In the genomic region with DNA sequence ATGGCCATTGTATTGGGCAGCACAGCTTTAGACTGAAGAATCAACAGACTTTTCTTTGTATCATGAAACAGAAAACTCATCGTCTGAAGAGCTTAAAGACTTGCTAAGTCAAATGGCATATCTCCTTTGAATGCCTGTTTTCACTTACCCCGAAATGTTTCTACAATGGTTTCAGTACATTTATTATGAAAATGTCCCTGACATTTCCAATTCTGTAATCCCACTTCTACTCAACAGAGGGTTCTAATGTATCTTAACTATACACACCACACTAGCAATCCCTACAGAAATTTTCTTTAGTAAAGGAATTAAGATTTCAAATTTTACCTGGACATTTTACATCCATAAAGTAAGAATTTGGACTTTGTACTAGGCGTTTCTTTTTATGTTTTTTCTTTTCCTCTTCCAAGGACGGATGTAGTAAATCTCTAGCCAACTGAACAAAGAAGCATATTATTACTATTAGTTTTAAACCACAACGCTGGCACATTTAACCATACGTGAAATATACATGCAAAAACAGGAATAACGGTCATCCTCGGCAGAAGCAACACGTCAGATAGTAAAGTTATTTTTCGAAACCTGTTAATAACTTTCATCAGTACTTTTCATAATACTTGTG, we compare ENCODE assay signal across 8 cellular contexts. TPM values are rescaled to one million over a fixed set of nuclear protein-coding genes. Genes with fewer than 3 reads are reported as not detected.
DNase-seq lines count a peak whose midpoint lies in the region; ATAC-seq, FAIRE-seq and TF ChIP-seq lines count a peak whose summit lies in the region.

No MANE protein-coding gene starts in this region.

- TF ChIP-seq CTCF in Peyer's patch (IDR thresholded peaks at IDR 0.05), result no peak
- TF ChIP-seq CTCF in endothelial cell of umbilical vein (IDR thresholded peaks at IDR 0.05; ENCODE audit: extremely low read depth in 1 of 2, insufficient read depth in 1 of 2, low read depth in 1 of 2, low read length in 2 of 2), result no peak
- no peak for TF ChIP-seq CTCF in neural crest cell (conservative IDR thresholded peaks at IDR 0.05)

- no TSS peak for BruUV-seq in endothelial cell of umbilical vein (replicated peaks; lab: Mats Ljungman, UMichigan)

- TF ChIP-seq POLR2A in Peyer's patch (IDR thresholded peaks at IDR 0.05) (no peak), endothelial cell of umbilical vein (IDR thresholded peaks at IDR 0.05; ENCODE audit: low read depth, low read length) (no peak)

- H3K27me3 ChIP-seq in Peyer's patch (no peaks in the 10 kb centered on the region), endothelial cell of umbilical vein (ENCODE audit: control insufficient read depth in 2 of 2, insufficient read depth in 2 of 2, low read length in 2 of 2) (no peaks in the 10 kb centered on the region)

- no peak for ATAC-seq in GM19463 (IDR thresholded peaks at IDR 0.05; ENCODE audit: unreplicated experiment)

- H3K27me3 Mint-ChIP-seq in neural crest cell (ENCODE audit: low read depth), result no peaks in the 10 kb centered on the region

- H3K9me3 ChIP-seq in Peyer's patch, result no peaks in the 10 kb centered on the region
- H3K9me3 ChIP-seq in endothelial cell of umbilical vein (replicated peaks; ENCODE audit: control insufficient read depth, insufficient read depth, low read length), result no peaks in the 10 kb centered on the region

- dilution Hi-C loops in endothelial cell of umbilical vein (cut with MboI; ENCODE audit: extremely low pct_ligation_motif_present, low sequenced_read_pairs), result no loop called here

- H3K36me3 Mint-ChIP-seq in neural crest cell (ENCODE audit: low read depth), result peaks cover 2% of the 10 kb centered on the region

- H3K4me3 Mint-ChIP-seq in neural crest cell, result peak overlapping the region; percentile 100

- peaks cover 26% of the 10 kb centered on the region for H3K79me2 ChIP-seq in endothelial cell of umbilical vein (ENCODE audit: control insufficient read depth, insufficient read depth, low read length)

- CTCF ChIA-PET in endothelial cell of umbilical vein (lab: Charles Lee), result interaction anchor here (1.1 to 2.2 kb wide), 6 partner anchors 10 to 374 kb away, joined by 3 to 8 read pairs (median 4); no protein-coding TSS in a partner anchor

- H3K27ac Mint-ChIP-seq in neural crest cell (ENCODE audit: unreplicated experiment), result peak overlapping the region; percentile 97

- peak overlapping the region; percentile 65 to 80 (median 72) for H3K4me3 ChIP-seq in Peyer's patch
- peak overlapping the region; percentile 54 to 98 (median 88) for H3K4me3 ChIP-seq in endothelial cell of umbilical vein (replicated peaks in 1 of 3; ENCODE audit: insufficient read depth in 1 of 3, low read depth in 1 of 3, low read length in 3 of 3)

- peak overlapping the region; percentile 62 for H3K4me2 ChIP-seq in endothelial cell of umbilical vein (ENCODE audit: insufficient read depth, low read length)

- DNase-seq in Peyer's patch, result no peak
- peak; percentile 47 for DNase-seq in endothelial cell of umbilical vein (ENCODE audit: low read depth, low spot score)
- no peak for DNase-seq in neural crest cell (ENCODE audit: low read depth, low spot score)
- no peak for DNase-seq in NCI-H2029 (lab: John Stamatoyannopoulos, UW)
- no peak for DNase-seq in stimulated activated CD4-positive, alpha-beta T cell treated with anti-CD3 and anti-CD28 coated beads, Interleukin-4, amount 100 ng/mL, for 1 hour
- no peak for DNase-seq in activated gamma-delta T cell (lab: John Stamatoyannopoulos, UW)

- no peak overlapping the region for H2AFZ ChIP-seq in endothelial cell of umbilical vein (ENCODE audit: low read depth, low read length)

- H3K27ac ChIP-seq in Peyer's patch (peak overlapping the region; percentile 91 to 97 (median 96)), endothelial cell of umbilical vein (ENCODE audit: insufficient read depth, low read depth, low read length) (peak overlapping the region; percentile 71)

- H3K4me1 Mint-ChIP-seq in neural crest cell, result peaks cover 30% of the 10 kb centered on the region

- intact Hi-C loops in endothelial cell of umbilical vein (cut with micrococcal nuclease), result loop anchor here (1.0 to 5.0 kb wide), 4 partner anchors 20 to 246 kb away; partner anchors contain the start of gene APH1B

- FAIRE-seq in G401.6 (lab: Jason Lieb, UNC) (peak; percentile 73), endothelial cell of umbilical vein (lab: Jason Lieb, UNC) (peak; percentile 33)

- H3K4me1 ChIP-seq in Peyer's patch (peaks cover 0 to 17% (median 6%) of the 10 kb centered on the region in 4 donors), endothelial cell of umbilical vein (ENCODE audit: control insufficient read depth, extremely low read depth, insufficient read depth, low read length) (peaks cover 11% of the 10 kb centered on the region)

- no peaks in the 10 kb centered on the region for H3K9me3 Mint-ChIP-seq in neural crest cell

- H3K36me3 ChIP-seq in Peyer's patch (peaks cover 0 to 38% (median 0%) of the 10 kb centered on the region in 3 donors), endothelial cell of umbilical vein (ENCODE audit: control insufficient read depth in 2 of 2, extremely low read depth in 1 of 2, insufficient read depth in 2 of 2, low read length in 2 of 2) (peaks cover 5 to 10% of the 10 kb centered on the region in 2 experiments)

- peak overlapping the region; percentile 81 for H3K9ac ChIP-seq in endothelial cell of umbilical vein (replicated peaks; ENCODE audit: extremely low read depth, insufficient read depth, low read length)

- H4K20me1 ChIP-seq in endothelial cell of umbilical vein (replicated peaks; ENCODE audit: control insufficient read depth, extremely low read depth, insufficient read depth, low read length), result no peaks in the 10 kb centered on the region

- POLR2A ChIA-PET in endothelial cell of umbilical vein (lab: Charles Lee), result interaction anchor here (0.6 to 1.4 kb wide), 2 partner anchors 33 to 127 kb away, joined by 3 to 5 read pairs; partner anchors contain the start of gene RAB8B

- H3K9me1 ChIP-seq in endothelial cell of umbilical vein (replicated peaks; ENCODE audit: control insufficient read depth, extremely low read depth, insufficient read depth, low read length), result no peaks in the 10 kb centered on the region

TF ChIP-seq in endothelial cell of umbilical vein, 7 proteins besides CTCF, POLR2A, EP300 and RAD21:
- TF ChIP-seq GATA2 (IDR thresholded peaks at IDR 0.05; ENCODE audit: insufficient read depth, insufficient read length, low read depth, low read length) (no peak), MYC (IDR thresholded peaks at IDR 0.05; ENCODE audit: low read depth, low read length) (no peak), JUN (IDR thresholded peaks at IDR 0.05; ENCODE audit: borderline replicate concordance, insufficient read depth, insufficient read length, low read depth) (no peak), EZH2 (IDR thresholded peaks at IDR 0.05; ENCODE audit: borderline replicate concordance, low read depth, low read length, severe bottlenecking) (no peak), FOS (IDR thresholded peaks at IDR 0.05; ENCODE audit: borderline replicate concordance, insufficient read depth, low read length) (no peak), POLR2AphosphoS5 (IDR thresholded peaks at IDR 0.05; ENCODE audit: insufficient read depth, low read depth, low read length) (no peak)
- TF ChIP-seq, protein P1, sequence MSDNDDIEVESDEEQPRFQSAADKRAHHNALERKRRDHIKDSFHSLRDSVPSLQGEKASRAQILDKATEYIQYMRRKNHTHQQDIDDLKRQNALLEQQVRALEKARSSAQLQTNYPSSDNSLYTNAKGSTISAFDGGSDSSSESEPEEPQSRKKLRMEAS (IDR thresholded peaks at IDR 0.05; ENCODE audit: insufficient read depth, insufficient read length), result no peak

RNA-seq across cellular contexts. Expression of gene RPS27L, which starts 1.1 kb away (rescaled TPM):
- total RNA-seq in Peyer's patch (100 to 1,000 TPM in 2 of 4 donors, 10 to 100 TPM in 2; 78.4 to 226 (median 110) TPM), endothelial cell of umbilical vein (338 and 345 TPM in 2 replicates), neural crest cell (85.2 and 86.6 TPM in 2 replicates)
- 163 and 170 TPM in 2 replicates for polyA plus RNA-seq in endothelial cell of umbilical vein
- polyA plus RNA-seq in endothelial cell of umbilical vein (2011; cell fraction: cytosol; rRNA removed), result 317 and 375 TPM in 2 replicates
- polyA plus RNA-seq in endothelial cell of umbilical vein (2011; cell fraction: nucleus; rRNA removed), result 139 and 168 TPM in 2 replicates
- 568 and 822 TPM in 2 replicates for polyA plus RNA-seq in endothelial cell of umbilical vein (2012)
- 43.9 and 45.6 TPM in 2 replicates for polyA minus RNA-seq in endothelial cell of umbilical vein
- 27.0 TPM for polyA minus RNA-seq in endothelial cell of umbilical vein (2011; cell fraction: cytosol; rRNA and poly(A)+ RNA removed)
- polyA minus RNA-seq in endothelial cell of umbilical vein (2011; cell fraction: nucleus; rRNA and poly(A)+ RNA removed), result 50.2 and 65.0 TPM in 2 replicates

RNA-seq across cellular contexts. Expression of gene RAB8B, which starts 33.2 kb away (rescaled TPM):
- total RNA-seq in Peyer's patch (10 to 100 TPM; 11.7 to 35.5 (median 25.3) TPM), endothelial cell of umbilical vein (50.3 and 52.5 TPM in 2 replicates), neural crest cell (51.0 and 58.4 TPM in 2 replicates)
- polyA plus RNA-seq in endothelial cell of umbilical vein, result 7.5 and 10.4 TPM in 2 replicates
- 16.2 and 17.8 TPM in 2 replicates for polyA plus RNA-seq in endothelial cell of umbilical vein (2011; cell fraction: cytosol; rRNA removed)
- polyA plus RNA-seq in endothelial cell of umbilical vein (2011; cell fraction: nucleus; rRNA removed), result 16.0 and 23.7 TPM in 2 replicates
- 38.0 and 52.8 TPM in 2 replicates for polyA plus RNA-seq in endothelial cell of umbilical vein (2012)
- polyA minus RNA-seq in endothelial cell of umbilical vein, result 31.1 and 38.5 TPM in 2 replicates
- 30.1 TPM for polyA minus RNA-seq in endothelial cell of umbilical vein (2011; cell fraction: cytosol; rRNA and poly(A)+ RNA removed)
- polyA minus RNA-seq in endothelial cell of umbilical vein (2011; cell fraction: nucleus; rRNA and poly(A)+ RNA removed), result 11.3 and 19.3 TPM in 2 replicates

RNA-seq across cellular contexts. Expression of gene LACTB, which starts 34.5 kb away (rescaled TPM):
- total RNA-seq in Peyer's patch, result 10 to 100 TPM; 10.9 to 37.1 (median 12.6) TPM
- 26.0 and 26.1 TPM in 2 replicates for total RNA-seq in endothelial cell of umbilical vein
- 10.1 and 14.0 TPM in 2 replicates for polyA plus RNA-seq in endothelial cell of umbilical vein
- polyA plus RNA-seq in endothelial cell of umbilical vein (2011; cell fraction: cytosol; rRNA removed), result 12.8 and 13.0 TPM in 2 replicates
- 13.6 and 19.4 TPM in 2 replicates for polyA plus RNA-seq in endothelial cell of umbilical vein (2011; cell fraction: nucleus; rRNA removed)
- 38.0 and 40.9 TPM in 2 replicates for polyA plus RNA-seq in endothelial cell of umbilical vein (2012)
- polyA minus RNA-seq in endothelial cell of umbilical vein, result 6.4 and 8.7 TPM in 2 replicates
- 3.8 TPM for polyA minus RNA-seq in endothelial cell of umbilical vein (2011; cell fraction: cytosol; rRNA and poly(A)+ RNA removed)
- 14.9 and 18.1 TPM in 2 replicates for polyA minus RNA-seq in endothelial cell of umbilical vein (2011; cell fraction: nucleus; rRNA and poly(A)+ RNA removed)
- total RNA-seq in neural crest cell, result 7.0 and 8.5 TPM in 2 replicates
